ENCODE assay signal across 13 cellular contexts in the genomic region with DNA sequence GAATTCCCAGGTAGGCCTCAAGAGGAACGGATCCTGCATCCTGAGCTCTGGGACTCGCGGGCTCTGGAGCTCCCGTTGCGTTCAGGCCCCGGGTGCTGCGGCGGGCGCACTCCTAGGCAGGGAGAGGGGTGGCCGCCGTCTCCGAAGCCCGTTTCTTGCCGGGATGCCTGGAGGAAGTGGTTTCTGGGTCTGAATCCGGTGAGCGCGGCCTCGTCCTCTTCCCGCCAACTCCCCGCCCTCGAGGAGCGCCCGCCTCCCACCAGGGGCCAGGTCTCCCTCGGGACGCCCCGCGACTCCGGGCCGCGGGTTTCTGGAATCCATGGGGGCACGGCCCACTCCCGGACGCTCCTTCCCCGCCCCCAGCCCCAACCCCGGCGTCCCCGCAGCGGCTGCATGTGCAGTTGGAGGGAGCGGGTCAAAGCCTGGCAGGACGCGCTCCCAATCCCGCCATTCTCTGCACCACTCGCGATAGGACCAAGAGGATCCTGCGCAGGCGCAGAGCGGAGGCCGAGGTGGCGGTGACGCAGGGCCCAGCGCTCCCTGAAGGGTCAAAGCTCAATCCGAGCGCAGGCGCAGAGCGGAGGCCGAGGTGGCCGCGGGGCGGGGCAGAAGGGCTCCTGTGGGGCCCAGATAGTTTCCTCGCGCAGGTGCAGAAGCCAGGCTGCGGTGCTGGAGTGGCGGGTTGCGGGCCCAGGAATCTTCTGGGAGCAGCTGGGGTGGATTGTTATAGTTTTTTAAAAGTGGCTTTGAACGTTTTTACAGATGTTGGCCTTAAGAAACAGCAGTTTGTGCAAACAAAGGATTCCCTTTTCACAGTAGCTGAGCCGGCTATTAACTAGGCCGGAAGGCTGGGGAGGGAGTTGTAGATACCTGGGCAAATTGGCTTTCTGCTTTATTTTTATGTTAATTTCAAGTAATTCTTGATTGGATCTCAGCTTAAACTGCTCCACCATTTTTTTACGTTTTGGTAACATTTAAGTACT.
DNase-seq lines count a peak whose midpoint lies in the region; ATAC-seq lines count a peak whose summit lies in the region.
"Had no signal": no experiment of that assay in that cellular context is flagged by ENCODE, and none has a peak within 500 bp of the region (broad histone marks: within the 10 kb centered on the region; RNA-seq: fewer than 3 reads in every experiment).

No MANE protein-coding gene starts in this region.

- peak; percentile 2 for DNase-seq in stimulated activated CD4-positive, alpha-beta T cell treated with anti-CD3 and anti-CD28 coated beads, Interleukin-4, amount 100 ng/mL, for 1 hour
- no peak for DNase-seq in stimulated activated CD4-positive, alpha-beta T cell treated with anti-CD3 and anti-CD28 coated beads, Interleukin-12 subunit alpha, Interleukin-12 subunit beta, amount 100 ng/mL, for 4 hours
- DNase-seq in head of caudate nucleus, result peak in 38 of 42 donors; percentile 5 to 67 (median 42)
- DNase-seq in pons (ENCODE audit: low spot score), result peak; percentile 6
- no peak for DNase-seq in D341Med (ENCODE audit: low spot score)
- no peak for DNase-seq in stimulated activated naive CD4-positive, alpha-beta T cell (lab: John Stamatoyannopoulos, UW)
- DNase-seq: activated CD4-positive, alpha-beta memory T cell treated with anti-CD3 and anti-CD28 coated beads for 36 hours; activated effector memory CD4-positive, alpha-beta T cell treated with Interleukin-2 at 50 U/mL for 16 hours; NCI-H226; small intestine had no signal

- ATAC-seq in GM18502 (IDR thresholded peaks at IDR 0.05; ENCODE audit: poor library complexity, unreplicated experiment) (no peak), HG02763 (IDR thresholded peaks at IDR 0.05; ENCODE audit: unreplicated experiment) (no peak)
- ATAC-seq: Panc1 had no signal

- intact Hi-C loops in head of caudate nucleus (cut with DNase I), result no loop called here

Comparison
In these comparisons a context has a peak if more than half of its experiments do, and no peak if none do; other contexts are left out.
1. DNase-seq: peak in stimulated activated CD4-positive, alpha-beta T cell treated with anti-CD3 and anti-CD28 coated beads, Interleukin-4, amount 100 ng/mL, for 1 hour (single experiment), head of caudate nucleus (38 of 42) and pons (single experiment); none in stimulated activated CD4-positive, alpha-beta T cell treated with anti-CD3 and anti-CD28 coated beads, Interleukin-12 subunit alpha, Interleukin-12 subunit beta, amount 100 ng/mL, for 4 hours (single experiment), D341Med (single experiment) and stimulated activated naive CD4-positive, alpha-beta T cell (0 of 6).